ENCODE assay signal across 2 cellular contexts in the genomic region with DNA sequence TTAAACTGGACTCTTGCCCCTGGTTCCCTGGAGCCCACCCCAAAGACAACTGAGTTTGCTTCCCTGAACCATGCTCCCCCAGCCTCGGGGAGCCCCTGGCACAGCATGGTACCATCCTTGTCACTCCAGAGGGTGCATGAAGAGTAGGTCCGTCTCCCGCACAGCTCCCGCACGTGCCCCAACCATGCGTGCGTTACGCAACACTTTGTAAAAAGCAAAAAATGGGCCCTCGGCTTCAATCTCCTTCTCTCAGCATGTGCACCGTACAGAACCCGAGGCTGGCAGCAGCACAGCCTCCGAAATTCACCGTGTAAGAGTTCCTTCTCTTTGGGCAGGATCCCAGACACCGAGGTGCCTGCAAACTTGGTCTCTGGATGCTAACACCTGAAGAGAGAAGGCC.
TF ChIP-seq lines count a peak whose summit lies in the region.

No MANE protein-coding gene starts in this region.

TF ChIP-seq in Ishikawa, 13 proteins besides CTCF, POLR2A, EP300 and RAD21:
- TF ChIP-seq ZBTB7A (IDR thresholded peaks at IDR 0.05; ENCODE audit: low read depth): no peak
- TF ChIP-seq CEBPB (IDR thresholded peaks at IDR 0.05): peak; percentile 71; the same call in 1 of the 2 replicates

TF ChIP-seq in K562, 482 proteins besides CTCF, POLR2A, EP300 and RAD21:
- TF ChIP-seq CEBPG (CRISPR knock-in tag; IDR thresholded peaks at IDR 0.05) (no peak), CEBPG (tag; conservative IDR thresholded peaks at IDR 0.05 in 1 of 2, IDR thresholded peaks at IDR 0.05 in 1 of 2) (peak; percentile 41 to 73; a peak in 2 of 4 replicates), FOXK1 (CRISPR knock-in tag; IDR thresholded peaks at IDR 0.05; ENCODE audit: borderline replicate concordance) (no peak), CEBPB (tag; IDR thresholded peaks at IDR 0.05) (peak; percentile 82)
